1 cellular context compared by ENCODE assay signal in the genomic region with DNA sequence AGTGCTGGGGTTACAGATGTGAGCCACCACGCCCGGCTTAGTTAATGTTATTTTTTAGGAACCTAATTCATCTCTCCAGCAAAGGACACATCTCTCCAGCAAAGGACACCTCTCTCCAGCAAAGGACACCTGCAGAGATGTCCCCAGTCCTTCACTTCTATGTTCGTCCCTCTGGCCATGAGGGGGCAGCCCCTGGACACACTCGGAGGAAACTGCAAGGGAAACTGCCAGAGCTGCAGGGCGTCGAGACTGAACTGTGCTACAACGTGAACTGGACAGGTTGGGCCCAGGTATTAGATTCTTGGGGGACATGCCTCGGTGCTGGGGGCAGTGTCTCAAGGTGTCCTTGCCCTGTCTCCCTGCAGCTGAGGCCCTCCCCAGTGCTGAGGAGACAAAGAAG.
TF ChIP-seq lines count a peak whose summit lies in the region.

No MANE protein-coding gene starts in this region.

TF ChIP-seq in IMR-90, 13 proteins besides CTCF, POLR2A, EP300 and RAD21 (continued from another document):
- TF ChIP-seq, protein P1, sequence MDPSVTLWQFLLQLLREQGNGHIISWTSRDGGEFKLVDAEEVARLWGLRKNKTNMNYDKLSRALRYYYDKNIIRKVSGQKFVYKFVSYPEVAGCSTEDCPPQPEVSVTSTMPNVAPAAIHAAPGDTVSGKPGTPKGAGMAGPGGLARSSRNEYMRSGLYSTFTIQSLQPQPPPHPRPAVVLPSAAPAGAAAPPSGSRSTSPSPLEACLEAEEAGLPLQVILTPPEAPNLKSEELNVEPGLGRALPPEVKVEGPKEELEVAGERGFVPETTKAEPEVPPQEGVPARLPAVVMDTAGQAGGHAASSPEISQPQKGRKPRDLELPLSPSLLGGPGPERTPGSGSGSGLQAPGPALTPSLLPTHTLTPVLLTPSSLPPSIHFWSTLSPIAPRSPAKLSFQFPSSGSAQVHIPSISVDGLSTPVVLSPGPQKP (IDR thresholded peaks at IDR 0.05; ENCODE audit: borderline replicate concordance, low read depth, low read length), result no peak
- no peak for TF ChIP-seq CHD1 (IDR thresholded peaks at IDR 0.05; ENCODE audit: low read depth, low read length)
- no peak for TF ChIP-seq MAFK (IDR thresholded peaks at IDR 0.05; ENCODE audit: low read depth, low read length)
- TF ChIP-seq RFX5 (IDR thresholded peaks at IDR 0.05; ENCODE audit: low read depth, low read length), result no peak
- no peak for TF ChIP-seq CEBPB (IDR thresholded peaks at IDR 0.05; ENCODE audit: low read depth, low read length)
- TF ChIP-seq SMC3 (IDR thresholded peaks at IDR 0.05; ENCODE audit: low read depth, low read length), result no peak
